ENCODE assay signal across 1 cellular context in genomic region chr7:95544174-95544573, GRCh38.
TF ChIP-seq lines count a peak whose summit lies in the region.

No MANE protein-coding gene starts in this region.

TF ChIP-seq in A549, 52 proteins besides CTCF, POLR2A, EP300 and RAD21:
- TF ChIP-seq HMGXB4 (CRISPR knock-in tag; IDR thresholded peaks at IDR 0.05; ENCODE audit: borderline replicate concordance) (no peak), MAFK (IDR thresholded peaks at IDR 0.05; ENCODE audit: partially characterized antibody) (peak; percentile 58)
TF ChIP-seq in A549: peak in this region for 1.
